17 cellular contexts compared by ENCODE assay signal in genomic region chr18:42157878-42158277, GRCh38.
"Had no signal": no experiment of that assay in that cellular context is flagged by ENCODE, and none has a peak within 500 bp of the region (broad histone marks: within the 10 kb centered on the region; RNA-seq: fewer than 3 reads in every experiment).

No MANE protein-coding gene starts in this region.

- ATAC-seq: activated CD4-positive, alpha-beta T cell treated with anti-CD3 and anti-CD28 coated beads for 36 hours; activated naive CD4-positive, alpha-beta T cell treated with anti-CD3 and anti-CD28 coated beads, Interleukin-2, amount 50 U/mL, for 72 hours; effector memory CD8-positive, alpha-beta T cell; naive thymus-derived CD4-positive, alpha-beta T cell; stimulated activated memory B cell treated with anti-CD40 and anti-IgM and Interleukin-4, amounts not matched to agents 10 μg/mL and 1 μg/mL and 100 μg/mL, for 72 hours; upper lobe of right lung; WTC11 had no signal

- DNase-seq: activated CD4-positive, alpha-beta T cell treated with anti-CD3 and anti-CD28 coated beads for 36 hours; activated CD4-positive, alpha-beta T cell treated with anti-CD3 and anti-CD28 coated beads, Interleukin-2, amount 50 U/mL, for 48 hours; activated gamma-delta T cell treated with Interleukin-2 at 50 U/mL for 16 hours; adrenal gland; dermis blood vessel endothelial cell; effector memory CD8-positive, alpha-beta T cell; esophagus squamous epithelium; mesendoderm; naive thymus-derived CD4-positive, alpha-beta T cell; ovary; sigmoid colon; spleen; stimulated activated CD4-positive, alpha-beta T cell treated with anti-CD3 and anti-CD28 coated beads, Interleukin-4, amount 100 ng/mL, for 4 hours; upper lobe of right lung had no signal
